In the genomic region with DNA sequence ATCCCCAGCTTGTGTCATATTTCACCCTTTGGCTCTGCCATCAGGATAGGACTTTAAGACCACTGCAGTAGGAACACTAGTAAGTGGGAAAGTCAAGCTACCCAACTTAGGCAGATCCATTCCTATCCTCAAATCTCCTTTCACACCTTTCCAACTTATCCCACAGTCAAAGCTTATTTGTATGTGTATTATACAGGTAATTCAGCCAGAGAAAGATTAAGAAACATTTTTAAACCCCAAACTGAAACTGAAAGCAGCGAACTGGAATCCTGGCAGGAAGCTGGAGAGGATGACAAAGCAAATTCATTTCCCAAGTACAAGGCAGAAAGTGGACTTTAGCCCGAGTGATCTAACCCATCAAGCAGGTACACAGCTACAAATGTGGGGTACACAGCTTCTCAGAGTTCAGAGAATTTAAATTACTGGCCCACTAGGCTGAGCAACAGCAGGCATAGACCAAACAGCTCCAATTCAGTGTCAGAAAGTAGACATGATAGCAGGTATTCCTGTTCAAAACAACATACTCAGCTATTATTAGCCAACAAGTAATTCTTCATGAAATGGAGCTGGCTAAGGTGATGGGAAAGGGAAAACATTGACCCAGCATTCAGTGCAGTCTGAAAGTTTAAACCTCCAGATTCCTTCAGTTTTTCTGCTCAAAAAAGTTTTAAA, we compare ENCODE assay signal across 8 cellular contexts. TPM values are rescaled to one million over a fixed set of nuclear protein-coding genes. Genes with fewer than 3 reads are reported as not detected.
DNase-seq lines count a peak whose midpoint lies in the region; ATAC-seq and TF ChIP-seq lines count a peak whose summit lies in the region.

No MANE protein-coding gene starts in this region.

- DNase-seq in Ammon's horn (ENCODE audit: low spot score) (peak; percentile 61), HCT116 (ENCODE audit: low read depth, low spot score) (no peak), caudate nucleus (lab: John Stamatoyannopoulos, UW) (peak in 4 of 61 donors; percentile 8 to 74 (median 18)), left lobe of liver (ENCODE audit: low spot score) (peak; percentile 74)

- H2AFZ ChIP-seq in HCT116 (ENCODE audit: low read depth, low read length, poor library complexity, severe bottlenecking): no peak overlapping the region
- no peak overlapping the region for H2AFZ ChIP-seq in OCI-LY3 (ENCODE audit: low read depth, low read length)

- peak overlapping the region; percentile 84 for H3K27ac ChIP-seq in HCT116 (ENCODE audit: low read depth, low read length)
- H3K27ac ChIP-seq in OCI-LY3 (ENCODE audit: low read length): peak overlapping the region; percentile 93
- peak overlapping the region; percentile 91 for H3K27ac ChIP-seq in caudate nucleus (ENCODE audit: low read depth, low read length)
- peak overlapping the region; percentile 94 for H3K27ac ChIP-seq in subcutaneous abdominal adipose tissue (ENCODE audit: low read depth, low read length)

- H3K36me3 ChIP-seq in HCT116 (ENCODE audit: control insufficient read depth in 1 of 2, insufficient read depth in 2 of 2, low read length in 2 of 2): peaks cover 0 to 4% of the 10 kb centered on the region in 2 experiments; a peak in 2 of 4 replicates
- H3K36me3 ChIP-seq in OCI-LY3 (replicated peaks; ENCODE audit: low read depth, low read length): peaks cover 29% of the 10 kb centered on the region
- peaks cover 0 to 10% (median 7%) of the 10 kb centered on the region in 5 donors for H3K36me3 ChIP-seq in subcutaneous abdominal adipose tissue (ENCODE audit: control insufficient read depth in 5 of 5, insufficient read depth in 5 of 5, low read length in 5 of 5)

- H3K9me3 ChIP-seq in HCT116 (ENCODE audit: control insufficient read depth in 1 of 2, insufficient read depth in 1 of 2, low read depth in 1 of 2, low read length in 2 of 2) (no peaks in the 10 kb centered on the region), OCI-LY3 (ENCODE audit: insufficient read depth, low read length) (no peaks in the 10 kb centered on the region), subcutaneous abdominal adipose tissue (ENCODE audit: control insufficient read depth in 5 of 5, low read length in 5 of 5) (no peaks in the 10 kb centered on the region)

- no peaks in the 10 kb centered on the region for H3K27me3 ChIP-seq in HCT116 (ENCODE audit: insufficient read depth, low read length)
- H3K27me3 ChIP-seq in OCI-LY3 (ENCODE audit: low read depth, low read length): no peaks in the 10 kb centered on the region
- H3K27me3 ChIP-seq in subcutaneous abdominal adipose tissue (ENCODE audit: control insufficient read depth in 5 of 5, insufficient read depth in 4 of 5, low read length in 5 of 5): no peaks in the 10 kb centered on the region

- H3K4me3 ChIP-seq in HCT116 (replicated peaks in 1 of 2; ENCODE audit: low read depth in 1 of 2, low read length in 2 of 2): peak overlapping the region; percentile 39 to 58
- peak overlapping the region; percentile 66 for H3K4me3 ChIP-seq in OCI-LY3 (ENCODE audit: low read length)
- peak overlapping the region; percentile 57 to 80 (median 63) for H3K4me3 ChIP-seq in subcutaneous abdominal adipose tissue (ENCODE audit: low read depth in 1 of 5, low read length in 5 of 5)

- no peaks in the 10 kb centered on the region for H4K20me1 ChIP-seq in HCT116 (ENCODE audit: insufficient read depth)
- no peaks in the 10 kb centered on the region for H4K20me1 ChIP-seq in OCI-LY3 (ENCODE audit: insufficient read depth, low read length)

- POLR2A ChIA-PET in HCT116 (lab: Charles Lee): interaction anchor here (0.8 to 0.9 kb wide), 2 partner anchors 21 to 47 kb away, joined by 4 read pairs; no protein-coding TSS in a partner anchor

- RAD21 ChIA-PET in HCT116 (lab: Charles Lee; ENCODE audit: low non-redundant PET in 1 of 2, low total read pairs in 2 of 2, uncharacterized antibody in 2 of 2, unreplicated experiment in 2 of 2): no interaction called here

- no peak for TF ChIP-seq RAD21 in HCT116 (IDR thresholded peaks at IDR 0.05; ENCODE audit: low read depth)

- TF ChIP-seq CTCF in HCT116 (IDR thresholded peaks at IDR 0.05 in 2 of 3, conservative IDR thresholded peaks at IDR 0.05 in 1 of 3; ENCODE audit: borderline replicate concordance in 1 of 3, insufficient read depth in 1 of 3, low read depth in 2 of 3, low read length in 2 of 3) (no peak), OCI-LY3 (IDR thresholded peaks at IDR 0.05; ENCODE audit: low read depth, low read length) (no peak)

- CTCF ChIA-PET in HCT116 (lab: Charles Lee): interaction anchor here (0.9 to 1.1 kb wide), 2 partner anchors 18 to 199 kb away, joined by 3 read pairs; no protein-coding TSS in a partner anchor

- TF ChIP-seq POLR2A in HCT116 (IDR thresholded peaks at IDR 0.05; ENCODE audit: borderline replicate concordance, extremely low read depth, insufficient read depth, insufficient read length): no peak

- H3K4me1 ChIP-seq in HCT116 (ENCODE audit: control insufficient read depth in 1 of 2, insufficient read depth in 2 of 2, low read length in 2 of 2): peaks cover 30 to 49% of the 10 kb centered on the region in 2 experiments
- H3K4me1 ChIP-seq in OCI-LY3 (ENCODE audit: low read length): peaks cover 72% of the 10 kb centered on the region
- H3K4me1 ChIP-seq in subcutaneous abdominal adipose tissue (ENCODE audit: control insufficient read depth in 5 of 5, insufficient read depth in 5 of 5, low read length in 5 of 5): peaks cover 7 to 37% (median 31%) of the 10 kb centered on the region in 5 donors

- H3K79me2 ChIP-seq in HCT116 (ENCODE audit: insufficient read depth, low read length) (peaks cover 84% of the 10 kb centered on the region), OCI-LY3 (ENCODE audit: low read length) (peaks cover 81% of the 10 kb centered on the region)

- H3K4me2 ChIP-seq in HCT116 (ENCODE audit: low read length): peak overlapping the region; percentile 89
- H3K4me2 ChIP-seq in OCI-LY3 (ENCODE audit: low read length): peak overlapping the region; percentile 77

- BruUV-seq in HCT116 (replicated peaks; lab: Mats Ljungman, UMichigan): no TSS peak

- no peaks in the 10 kb centered on the region for H3K9me2 ChIP-seq in HCT116 (ENCODE audit: insufficient read depth)

- H3K9ac ChIP-seq in HCT116 (ENCODE audit: low read length): peak overlapping the region; percentile 73
- H3K9ac ChIP-seq in OCI-LY3 (ENCODE audit: low read length): peak overlapping the region; percentile 72
- peak overlapping the region; percentile 64 to 84 (median 71) for H3K9ac ChIP-seq in subcutaneous abdominal adipose tissue (ENCODE audit: low read length in 5 of 5)

- ATAC-seq in HCT116: peak; percentile 57
- ATAC-seq in left lobe of liver: peak; percentile 71
- ATAC-seq in HG02840 (IDR thresholded peaks at IDR 0.05; ENCODE audit: low FRiP score, unreplicated experiment): no peak
- no peak for ATAC-seq in HG03025 (IDR thresholded peaks at IDR 0.05; ENCODE audit: low FRiP score, unreplicated experiment)

- intact Hi-C loops in HCT116 (cut with micrococcal nuclease): no loop called here

TF ChIP-seq in HCT116, 20 proteins besides CTCF, POLR2A, EP300 and RAD21 (continues in another document):
- TF ChIP-seq, protein P1, sequence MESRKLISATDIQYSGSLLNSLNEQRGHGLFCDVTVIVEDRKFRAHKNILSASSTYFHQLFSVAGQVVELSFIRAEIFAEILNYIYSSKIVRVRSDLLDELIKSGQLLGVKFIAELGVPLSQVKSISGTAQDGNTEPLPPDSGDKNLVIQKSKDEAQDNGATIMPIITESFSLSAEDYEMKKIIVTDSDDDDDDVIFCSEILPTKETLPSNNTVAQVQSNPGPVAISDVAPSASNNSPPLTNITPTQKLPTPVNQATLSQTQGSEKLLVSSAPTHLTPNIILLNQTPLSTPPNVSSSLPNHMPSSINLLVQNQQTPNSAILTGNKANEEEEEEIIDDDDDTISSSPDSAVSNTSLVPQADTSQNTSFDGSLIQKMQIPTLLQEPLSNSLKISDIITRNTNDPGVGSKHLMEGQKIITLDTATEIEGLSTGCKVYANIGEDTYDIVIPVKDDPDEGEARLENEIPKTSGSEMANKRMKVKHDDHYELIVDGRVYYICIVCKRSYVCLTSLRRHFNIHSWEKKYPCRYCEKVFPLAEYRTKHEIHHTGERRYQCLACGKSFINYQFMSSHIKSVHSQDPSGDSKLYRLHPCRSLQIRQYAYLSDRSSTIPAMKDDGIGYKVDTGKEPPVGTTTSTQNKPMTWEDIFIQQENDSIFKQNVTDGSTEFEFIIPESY (IDR thresholded peaks at IDR 0.05; ENCODE audit: extremely low read depth, insufficient replicate concordance, low read length): no peak
- TF ChIP-seq, protein P2, sequence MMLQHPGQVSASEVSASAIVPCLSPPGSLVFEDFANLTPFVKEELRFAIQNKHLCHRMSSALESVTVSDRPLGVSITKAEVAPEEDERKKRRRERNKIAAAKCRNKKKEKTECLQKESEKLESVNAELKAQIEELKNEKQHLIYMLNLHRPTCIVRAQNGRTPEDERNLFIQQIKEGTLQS (IDR thresholded peaks at IDR 0.05): no peak
- no peak for TF ChIP-seq SIN3A (IDR thresholded peaks at IDR 0.05; ENCODE audit: low read depth)
- no peak for TF ChIP-seq ZNF274 (IDR thresholded peaks at IDR 0.05; ENCODE audit: low read depth, low read length)
- no peak for TF ChIP-seq SRF (IDR thresholded peaks at IDR 0.05; ENCODE audit: low read depth)
- TF ChIP-seq EGR1 (IDR thresholded peaks at IDR 0.05; ENCODE audit: low read depth): no peak
- peak; percentile 55; the same call in 1 of the 2 replicates for TF ChIP-seq SP1 (IDR thresholded peaks at IDR 0.05; ENCODE audit: low read depth)
- no peak for TF ChIP-seq EZH2phosphoT487 (IDR thresholded peaks at IDR 0.05; ENCODE audit: borderline replicate concordance)
- TF ChIP-seq, protein P3, sequence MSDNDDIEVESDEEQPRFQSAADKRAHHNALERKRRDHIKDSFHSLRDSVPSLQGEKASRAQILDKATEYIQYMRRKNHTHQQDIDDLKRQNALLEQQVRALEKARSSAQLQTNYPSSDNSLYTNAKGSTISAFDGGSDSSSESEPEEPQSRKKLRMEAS (IDR thresholded peaks at IDR 0.05): no peak
- peak; percentile 29; the same call in 1 of the 2 replicates for TF ChIP-seq POLR2AphosphoS5 (IDR thresholded peaks at IDR 0.05; ENCODE audit: low read depth, low read length)
- no peak for TF ChIP-seq TCF7L2 (IDR thresholded peaks at IDR 0.05; ENCODE audit: borderline replicate concordance, extremely low read depth, insufficient read depth, insufficient read length)
- TF ChIP-seq JUND (IDR thresholded peaks at IDR 0.05): 0 out of 2 replicates have a peak, but pooled peaks have one; percentile 28
- TF ChIP-seq FOSL1 (IDR thresholded peaks at IDR 0.05; ENCODE audit: low read depth): peak; percentile 34; the same call in 1 of the 2 replicates
- TF ChIP-seq EZH2 (IDR thresholded peaks at IDR 0.05): no peak
- no peak; the same call in 1 of the 2 replicates for TF ChIP-seq ELF1 (IDR thresholded peaks at IDR 0.05; ENCODE audit: borderline replicate concordance, low read depth)
- no peak for TF ChIP-seq ZFX (IDR thresholded peaks at IDR 0.05)
- TF ChIP-seq CEBPB (IDR thresholded peaks at IDR 0.05; ENCODE audit: low read depth): 0 out of 2 replicates have a peak, but pooled peaks have one; percentile 8
- no peak for TF ChIP-seq YY1 (IDR thresholded peaks at IDR 0.05; ENCODE audit: extremely low read depth, insufficient replicate concordance, low read depth, low read length)

RNA-seq across cellular contexts. Expression of gene ILRUN, which starts 39.1 kb away (rescaled TPM):
- 51.9 TPM for total RNA-seq in HCT116 (2021; ENCODE audit: unreplicated experiment)
- 32.0 and 35.1 TPM in 2 replicates for polyA plus RNA-seq in HCT116 (2012)
- total RNA-seq in left lobe of liver: 81.7 TPM

Comparison
In these comparisons a context has a peak if more than half of its experiments do, and no peak if none do; other contexts are left out.
1. ATAC-seq: peak in HCT116 (single experiment) and left lobe of liver (single experiment); none in HG02840 (single experiment) and HG03025 (single experiment).
2. Peak in every context shown above with its lines, with median percentiles within 50 percentile points of each other: H3K27ac ChIP-seq, H3K4me3 ChIP-seq and H3K9ac ChIP-seq.